ENCODE assay signal across 9 cellular contexts in the genomic region with DNA sequence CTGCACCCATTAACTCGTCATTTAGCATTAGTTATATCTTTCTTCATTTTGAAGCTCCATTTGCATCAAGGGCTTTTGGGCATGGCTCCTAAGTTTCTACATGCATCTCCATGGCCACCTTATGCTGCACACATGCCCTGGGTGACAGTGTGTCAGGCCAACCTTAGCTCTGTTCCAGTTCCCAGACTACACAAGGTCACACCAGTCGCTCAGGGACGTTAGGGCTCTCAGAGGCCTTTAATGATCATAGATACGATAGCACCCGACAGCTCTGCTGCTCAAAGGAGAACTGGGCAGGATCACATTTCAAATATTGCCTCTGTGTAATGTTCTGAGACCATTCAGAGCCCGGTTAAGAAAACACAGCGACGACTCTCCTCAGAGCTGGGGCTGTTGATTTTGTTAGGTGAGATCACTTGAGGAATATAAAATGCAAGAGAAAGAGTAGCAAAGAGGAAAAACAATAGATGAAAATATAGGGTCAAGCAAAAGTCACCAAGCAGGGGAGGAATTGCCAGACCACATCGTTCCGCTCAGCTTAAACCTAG.
DNase-seq lines count a peak whose midpoint lies in the region; ATAC-seq, FAIRE-seq and TF ChIP-seq lines count a peak whose summit lies in the region.
"Had no signal": no experiment of that assay in that cellular context is flagged by ENCODE, and none has a peak within 500 bp of the region (broad histone marks: within the 10 kb centered on the region; RNA-seq: fewer than 3 reads in every experiment).

No MANE protein-coding gene starts in this region.

- WGBS in K562 (ENCODE audit: insufficient coverage, low coverage, missing lambda C conversion rate), result under 1% methylated on average over 10 of the region's 10 CpGs
- WGBS in mesenchymal stem cell, result 70% methylated on average over 8 of the region's 10 CpGs
- 83 to 92% methylated on average over 7 to 10 of the region's 10 CpGs for WGBS in transverse colon (ENCODE audit: low coverage in 1 of 2), 2 donors

- no peak overlapping the region for H3K4ac ChIP-seq in mesenchymal stem cell (ENCODE audit: low read depth in 1 of 2, low read length in 2 of 2)

- no peak overlapping the region for H2AK5ac ChIP-seq in mesenchymal stem cell (ENCODE audit: low read length, severe bottlenecking)

- no peak for TF ChIP-seq RAD21 in K562 (CRISPR knock-in tag; conservative IDR thresholded peaks at IDR 0.05 in 1 of 2, IDR thresholded peaks at IDR 0.05 in 1 of 2)

- H3K23ac ChIP-seq in mesenchymal stem cell (ENCODE audit: low read length in 2 of 2), result no peak overlapping the region

- no peaks in the 10 kb centered on the region for H3K79me2 ChIP-seq in K562 (ENCODE audit: control insufficient read depth, insufficient read depth, low read length)

- no peak overlapping the region for H3K27ac ChIP-seq in K562 (ENCODE audit: extremely low read depth, low read depth, low read length)
- no peak overlapping the region for H3K27ac ChIP-seq in mesenchymal stem cell (ENCODE audit: low read length, poor library complexity, severe bottlenecking)
- H3K27ac ChIP-seq in transverse colon, result peak overlapping the region in 3 of 4 donors; percentile 4 to 41 (median 32)
- H3K27ac ChIP-seq: 22Rv1 had no signal

- H3K4me1 ChIP-seq in K562 (replicated peaks in 1 of 2; ENCODE audit: control insufficient read depth in 2 of 2, insufficient read depth in 2 of 2, low read length in 2 of 2), result no peaks in the 10 kb centered on the region
- H3K4me1 ChIP-seq in mesenchymal stem cell (ENCODE audit: control insufficient read depth, insufficient read depth, low read depth, low read length), result peaks cover 2% of the 10 kb centered on the region
- H3K4me1 ChIP-seq in transverse colon, result no peaks in the 10 kb centered on the region

- H3K27me3 ChIP-seq in K562 (ENCODE audit: control insufficient read depth in 2 of 2, insufficient read depth in 2 of 2, low read length in 2 of 2) (no peaks in the 10 kb centered on the region), mesenchymal stem cell (ENCODE audit: control insufficient read depth in 1 of 2, insufficient read depth in 1 of 2, low read length in 2 of 2) (no peaks in the 10 kb centered on the region), transverse colon (no peaks in the 10 kb centered on the region)

- no peak overlapping the region for H3K4me3 ChIP-seq in K562
- no peak overlapping the region for H3K4me3 ChIP-seq in mesenchymal stem cell (ENCODE audit: insufficient read depth in 1 of 2, low read depth in 1 of 2, low read length in 2 of 2)
- H3K4me3 ChIP-seq in transverse colon, result no peak overlapping the region

- no peak overlapping the region for H3K14ac ChIP-seq in mesenchymal stem cell (ENCODE audit: low read length in 2 of 2)

- DNase-seq in DMS79 treated with DMSO at 0.1 percent for 48 hours (lab: John Stamatoyannopoulos, UW) (peak; percentile 19), DMS79 (lab: John Stamatoyannopoulos, UW) (no peak), K562 (ENCODE audit: extremely low read depth in 1 of 4, low spot score in 3 of 4) (no peak), mesenchymal stem cell (no peak), transverse colon (no peak)
- DNase-seq in stimulated activated CD4-positive, alpha-beta T cell treated with anti-CD3 and anti-CD28 coated beads, Interleukin-2, amount 100 ng/mL, for 48 hours, result no peak
- no peak for DNase-seq in stimulated activated CD4-positive, alpha-beta T cell treated with anti-CD3 and anti-CD28 coated beads, Interleukin-4, amount 100 ng/mL, for 24 hours

- H3K4me2 ChIP-seq in K562 (ENCODE audit: insufficient read depth, low read length) (no peak overlapping the region), mesenchymal stem cell (ENCODE audit: low read length, poor library complexity, severe bottlenecking) (no peak overlapping the region)

- no peaks in the 10 kb centered on the region for H3K9me3 ChIP-seq in K562 (replicated peaks; ENCODE audit: control insufficient read depth, insufficient read depth, low read depth, low read length)
- H3K9me3 ChIP-seq in mesenchymal stem cell (ENCODE audit: control insufficient read depth, low read length), result no peaks in the 10 kb centered on the region
- no peaks in the 10 kb centered on the region for H3K9me3 ChIP-seq in transverse colon

- CTCF ChIA-PET in K562 (lab: Yijun Ruan, JAX; ENCODE audit: low intra/inter-chr PET ratio), result interaction anchor here (1.2 to 1.7 kb wide), 2 partner anchors 669 to 884 kb away, joined by 3 to 7 read pairs; no protein-coding TSS in a partner anchor

- H3K36me3 ChIP-seq in K562 (ENCODE audit: control insufficient read depth, insufficient read depth, low read length) (no peaks in the 10 kb centered on the region), mesenchymal stem cell (ENCODE audit: control insufficient read depth in 1 of 2, insufficient read depth in 2 of 2, low read depth in 1 of 2, low read length in 2 of 2) (no peaks in the 10 kb centered on the region), transverse colon (no peaks in the 10 kb centered on the region)

- no peak overlapping the region for H2BK5ac ChIP-seq in mesenchymal stem cell (ENCODE audit: low read depth, low read length, poor library complexity, severe bottlenecking)

- H4K20me1 ChIP-seq in K562 (replicated peaks; ENCODE audit: control insufficient read depth, insufficient read depth, low read length), result no peaks in the 10 kb centered on the region

- H2BK120ac ChIP-seq in mesenchymal stem cell (ENCODE audit: low read depth, low read length), result no peak overlapping the region

- no peak for FAIRE-seq in K562 (lab: Jason Lieb, UNC)

- no peak for TF ChIP-seq EP300 in K562 (IDR thresholded peaks at IDR 0.05; ENCODE audit: low read length)
- TF ChIP-seq EP300 in transverse colon (IDR thresholded peaks at IDR 0.05; ENCODE audit: low read depth), result no peak

- TF ChIP-seq POLR2A in K562 (conservative IDR thresholded peaks at IDR 0.05) (no peak), transverse colon (IDR thresholded peaks at IDR 0.05) (no peak)

- intact Hi-C loops in K562 (cut with micrococcal nuclease) (loop anchor here (1.0 to 10.0 kb wide), 5 partner anchors 281 to 883 kb away; no protein-coding TSS in a partner anchor), transverse colon (cut with DNase I; ENCODE audit: low total_unique reads) (no loop called here)

- H3K9me1 ChIP-seq in K562 (ENCODE audit: control insufficient read depth, insufficient read depth, low read length), result no peaks in the 10 kb centered on the region

- ATAC-seq in K562, result no peak; the same call in 2 of the 3 replicates
- ATAC-seq in HG03460 (IDR thresholded peaks at IDR 0.05; ENCODE audit: unreplicated experiment), result no peak

- H3K79me1 ChIP-seq in mesenchymal stem cell (replicated peaks; ENCODE audit: low read length, poor library complexity, severe bottlenecking), result no peaks in the 10 kb centered on the region

- H2AFZ ChIP-seq in K562 (ENCODE audit: low read depth, low read length) (peak overlapping the region; percentile 53; the same call in 1 of the 2 replicates), mesenchymal stem cell (ENCODE audit: low read depth, low read length) (no peak overlapping the region)

- in situ Hi-C loops in K562 (cut with MboI) (no loop called here), transverse colon (cut with MboI; ENCODE audit: low pct_ligation_motif_present in 1 of 4, low pct_unique_long_range_greater_than_20kb in 1 of 4, low sequenced_read_pairs in 3 of 4) (loop anchor here in 3 of 4 donors (25.0 kb wide), 2 partner anchors 731 to 881 kb away; no protein-coding TSS in a partner anchor)

- H4K8ac ChIP-seq in mesenchymal stem cell (ENCODE audit: low read length), result peak overlapping the region; percentile 41

- H3K9ac ChIP-seq in K562 (ENCODE audit: insufficient read depth in 1 of 2, low read depth in 2 of 2, low read length in 2 of 2) (no peak overlapping the region), mesenchymal stem cell (ENCODE audit: low read length) (peak overlapping the region; percentile 22)

- H3K18ac ChIP-seq in mesenchymal stem cell (ENCODE audit: low read depth in 1 of 2, low read length in 2 of 2), result peak overlapping the region in 1 of 2 experiments; percentile 46

- no peak overlapping the region for H2BK15ac ChIP-seq in mesenchymal stem cell (ENCODE audit: low read depth, poor library complexity, severe bottlenecking)

- no TSS peak for BruUV-seq in K562 (replicated peaks; lab: Mats Ljungman, UMichigan)

- POLR2A ChIA-PET in K562 (lab: Yijun Ruan, JAX), result interaction anchor here (1.4 kb wide), 1 partner anchor 16 kb away, joined by 3 read pairs; no protein-coding TSS in a partner anchor

- TF ChIP-seq CTCF in K562 (IDR thresholded peaks at IDR 0.05 in 2 of 3, conservative IDR thresholded peaks at IDR 0.05 in 1 of 3; ENCODE audit: insufficient read depth in 2 of 3, low read depth in 1 of 3, low read length in 3 of 3), result no peak
- no peak for TF ChIP-seq CTCF in transverse colon (IDR thresholded peaks at IDR 0.05)

- H4K91ac ChIP-seq in mesenchymal stem cell (ENCODE audit: low read length), result no peak overlapping the region

- H2BK12ac ChIP-seq in mesenchymal stem cell (ENCODE audit: low read length in 2 of 2), result peak overlapping the region in 1 of 2 experiments; percentile 45

TF ChIP-seq in K562, 482 proteins besides CTCF, POLR2A, EP300 and RAD21:
- TF ChIP-seq, protein P1, sequence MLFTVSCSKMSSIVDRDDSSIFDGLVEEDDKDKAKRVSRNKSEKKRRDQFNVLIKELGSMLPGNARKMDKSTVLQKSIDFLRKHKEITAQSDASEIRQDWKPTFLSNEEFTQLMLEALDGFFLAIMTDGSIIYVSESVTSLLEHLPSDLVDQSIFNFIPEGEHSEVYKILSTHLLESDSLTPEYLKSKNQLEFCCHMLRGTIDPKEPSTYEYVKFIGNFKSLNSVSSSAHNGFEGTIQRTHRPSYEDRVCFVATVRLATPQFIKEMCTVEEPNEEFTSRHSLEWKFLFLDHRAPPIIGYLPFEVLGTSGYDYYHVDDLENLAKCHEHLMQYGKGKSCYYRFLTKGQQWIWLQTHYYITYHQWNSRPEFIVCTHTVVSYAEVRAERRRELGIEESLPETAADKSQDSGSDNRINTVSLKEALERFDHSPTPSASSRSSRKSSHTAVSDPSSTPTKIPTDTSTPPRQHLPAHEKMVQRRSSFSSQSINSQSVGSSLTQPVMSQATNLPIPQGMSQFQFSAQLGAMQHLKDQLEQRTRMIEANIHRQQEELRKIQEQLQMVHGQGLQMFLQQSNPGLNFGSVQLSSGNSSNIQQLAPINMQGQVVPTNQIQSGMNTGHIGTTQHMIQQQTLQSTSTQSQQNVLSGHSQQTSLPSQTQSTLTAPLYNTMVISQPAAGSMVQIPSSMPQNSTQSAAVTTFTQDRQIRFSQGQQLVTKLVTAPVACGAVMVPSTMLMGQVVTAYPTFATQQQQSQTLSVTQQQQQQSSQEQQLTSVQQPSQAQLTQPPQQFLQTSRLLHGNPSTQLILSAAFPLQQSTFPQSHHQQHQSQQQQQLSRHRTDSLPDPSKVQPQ (CRISPR knock-in tag; IDR thresholded peaks at IDR 0.05; ENCODE audit: borderline replicate concordance), result no peak
- no peak for TF ChIP-seq HNRNPLL (IDR thresholded peaks at IDR 0.05; ENCODE audit: low read depth, low read length, poor library complexity, severe bottlenecking)
- TF ChIP-seq TOE1 (IDR thresholded peaks at IDR 0.05; ENCODE audit: borderline replicate concordance), result no peak
- no peak for TF ChIP-seq TOE1 (CRISPR knock-in tag; IDR thresholded peaks at IDR 0.05; ENCODE audit: borderline replicate concordance, low read depth)
- TF ChIP-seq DNMT1 (IDR thresholded peaks at IDR 0.05), result no peak
- no peak for TF ChIP-seq HDAC2 (IDR thresholded peaks at IDR 0.05)

Comparison
In these comparisons a context has a peak if more than half of its experiments do, and no peak if none do; other contexts are left out.
1. H3K27ac ChIP-seq: peak in transverse colon (3 of 4); none in K562 (single experiment) and mesenchymal stem cell (single experiment).